Comparison of ENCODE assay signal across 1 cellular context in the genomic region with DNA sequence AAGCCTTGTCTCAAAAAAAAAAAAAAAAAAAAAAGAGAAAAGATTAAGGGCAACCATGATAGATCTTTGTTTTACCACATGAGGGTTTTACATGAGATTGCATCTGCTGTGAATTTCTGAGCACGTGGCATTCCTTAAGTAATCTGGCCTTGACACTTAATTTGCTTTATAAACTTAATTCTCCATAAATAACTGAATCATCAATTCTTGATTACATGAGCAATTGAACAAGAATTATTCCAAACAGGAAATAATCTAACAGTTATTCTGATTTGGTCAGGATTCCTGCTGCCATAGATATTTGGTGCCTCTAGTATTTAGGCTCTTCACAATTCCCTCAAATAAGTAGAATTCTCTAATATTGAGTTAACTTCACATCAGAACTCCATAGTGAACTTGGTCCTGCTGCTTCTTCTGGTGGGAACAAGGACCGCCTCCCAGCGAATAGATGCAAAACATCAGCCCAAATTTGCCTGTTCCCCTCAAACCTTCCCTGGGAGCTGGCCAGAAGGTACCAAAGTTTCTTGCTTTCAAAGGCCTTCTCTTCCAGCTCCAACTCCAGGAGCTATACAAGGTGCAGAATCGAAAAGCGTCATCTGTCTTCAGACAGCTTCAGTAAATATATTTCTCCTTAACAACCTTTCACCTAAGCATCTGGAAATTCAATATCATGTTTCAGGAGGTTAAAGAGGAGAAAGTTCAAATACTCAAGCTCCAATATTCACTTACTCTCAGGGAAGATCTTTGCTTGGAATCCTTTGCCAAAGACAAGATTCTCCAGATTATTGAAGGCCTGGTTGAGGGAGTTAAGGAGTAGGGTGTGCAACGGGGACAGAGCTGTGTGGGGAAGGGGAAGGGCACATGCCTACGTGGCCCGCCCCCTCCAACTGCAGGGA.
A peak's percentile ranks its signal among the peaks of the same experiment; 100 is the strongest.
TF ChIP-seq lines count a peak whose summit lies in the region.

No MANE protein-coding gene starts in this region.

TF ChIP-seq in H1, 55 proteins besides CTCF, POLR2A, EP300 and RAD21:
- TF ChIP-seq SIX5 (IDR thresholded peaks at IDR 0.05; ENCODE audit: low read depth, low read length) = no peak
- TF ChIP-seq KDM5A (IDR thresholded peaks at IDR 0.05; ENCODE audit: low read length) = peak; percentile 5; the same call in 1 of the 2 replicates
- TF ChIP-seq POLR2AphosphoS5 (IDR thresholded peaks at IDR 0.05; ENCODE audit: low read depth, low read length) = no peak
TF ChIP-seq in H1: peak in this region for 1.
